ENCODE assay signal across 6 cellular contexts in the genomic region with DNA sequence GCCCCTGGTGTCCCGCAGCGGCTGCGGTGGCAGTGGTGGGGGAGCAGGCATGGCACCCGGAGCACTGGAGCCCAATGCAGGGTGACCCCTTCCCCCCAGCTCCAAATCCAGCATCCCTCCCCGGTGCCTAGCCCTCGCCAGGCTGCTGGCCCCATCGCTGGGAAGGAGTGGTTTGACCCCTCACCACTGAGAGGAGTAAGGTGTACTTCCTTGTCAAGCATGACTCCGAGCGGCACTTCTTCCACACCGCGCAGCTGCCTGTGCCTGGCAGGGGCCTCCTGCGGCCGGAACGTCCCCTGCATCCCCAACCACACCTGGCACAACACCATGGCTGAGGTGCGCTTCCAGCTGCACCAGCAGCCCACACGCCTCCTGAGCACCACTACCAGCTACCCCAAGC. TPM values are rescaled to one million over a fixed set of nuclear protein-coding genes. Genes with fewer than 3 reads are reported as not detected.
"Had no signal": no experiment of that assay in that cellular context is flagged by ENCODE, and none has a peak within 500 bp of the region (broad histone marks: within the 10 kb centered on the region; RNA-seq: fewer than 3 reads in every experiment).

No MANE protein-coding gene starts in this region.

- DNase-seq: H7, HFFc6 had no signal

- FAIRE-seq: HTR-8/SVneo had no signal

- H3K4me2 ChIP-seq: GM23338 had no signal

- H3K9me3 ChIP-seq: HAP-1 had no signal

- H3K4me3 ChIP-seq: GM23338, HAP-1 had no signal

- H3K4me1 ChIP-seq: HAP-1 had no signal

- H2AFZ ChIP-seq: GM23338 had no signal

- ATAC-seq: GM23338, HCT116 had no signal

RNA-seq across cellular contexts. Expression of a gene that starts 42.1 kb away (rescaled TPM):
- total RNA-seq: HFFc6 had no signal
